Comparison of ENCODE assay signal across 21 cellular contexts in the genomic region with DNA sequence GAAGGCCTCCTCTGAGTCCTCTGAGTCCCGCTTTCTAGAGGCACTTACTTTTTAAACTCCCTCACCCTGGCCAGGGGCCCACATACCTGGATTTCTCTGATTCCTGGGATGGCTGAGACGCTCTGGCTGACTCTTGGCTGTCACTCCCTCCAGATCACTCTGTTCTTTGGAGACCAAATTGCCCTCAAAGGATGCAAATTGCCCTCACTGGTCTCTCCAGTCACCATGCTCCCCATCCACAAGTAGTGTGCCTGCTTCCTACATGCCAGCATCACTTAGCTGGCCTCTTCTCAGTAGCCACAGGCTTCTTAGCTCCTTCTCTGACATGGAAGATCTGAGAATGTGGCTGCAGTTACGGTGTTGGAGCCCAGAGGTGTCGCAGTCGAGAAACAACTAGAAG. TPM values are rescaled to one million over a fixed set of nuclear protein-coding genes. Genes with fewer than 3 reads are reported as not detected.
"Had no signal": no experiment of that assay in that cellular context is flagged by ENCODE, and none has a peak within 500 bp of the region (broad histone marks: within the 10 kb centered on the region; RNA-seq: fewer than 3 reads in every experiment).

No MANE protein-coding gene starts in this region.

- H3K4me2 ChIP-seq: smooth muscle cell had no signal

- H3K4me1 ChIP-seq: heart left ventricle, tibial nerve had no signal

- H3K4me1 Mint-ChIP-seq: natural killer cell; neural crest cell; stimulated activated effector memory CD8-positive, alpha-beta T cell treated with anti-CD3 and anti-CD28 coated beads, Interleukin-12 subunit alpha, Interleukin-12 subunit beta, amount 100 ng/mL, for 72 hours had no signal

- DNase-seq: dorsolateral prefrontal cortex; effector memory CD4-positive, alpha-beta T cell; heart left ventricle; hippocampal formation; kidney glomerular epithelial cell; mammary epithelial cell; mucosa of descending colon; natural killer cell; nucleus accumbens; ovary; right cardiac atrium; stimulated activated CD4-positive, alpha-beta T cell treated with anti-CD3 and anti-CD28 coated beads, Interleukin-4, amount 100 ng/mL, for 1 hour; stimulated activated CD8-positive, alpha-beta memory T cell treated with anti-CD3 and anti-CD28 coated beads, Interleukin-4, amount 100 ng/mL, for 48 hours; stimulated activated naive CD8-positive, alpha-beta T cell treated with anti-CD3 and anti-CD28 coated beads, Interleukin-15, Interleukin-2, amounts not matched to agents 100 U/mL and 50 U/mL, for 24 hours had no signal

- H3K4me3 ChIP-seq: coronary artery, dorsolateral prefrontal cortex, heart left ventricle, mucosa of descending colon, ovary, smooth muscle cell, tibial nerve had no signal

- H3K36me3 ChIP-seq: heart left ventricle, ovary, tibial nerve had no signal

- ATAC-seq: esophagus mucosa; heart left ventricle; mucosa of descending colon; natural killer cell; right cardiac atrium; stimulated activated effector memory CD8-positive, alpha-beta T cell treated with anti-CD3 and anti-CD28 coated beads, Interleukin-12 subunit alpha, Interleukin-12 subunit beta, amount 100 ng/mL, for 72 hours; stimulated activated naive CD8-positive, alpha-beta T cell treated with anti-CD3 and anti-CD28 coated beads, Interleukin-15, Interleukin-2, amounts not matched to agents 100 U/mL and 50 U/mL, for 24 hours had no signal

- H3K9me3 ChIP-seq: heart left ventricle, mucosa of descending colon, ovary, tibial nerve had no signal

- H3K27ac ChIP-seq: coronary artery, dorsolateral prefrontal cortex, heart left ventricle, ovary, tibial nerve had no signal

- H3K9me3 Mint-ChIP-seq: natural killer cell; neural crest cell; stimulated activated effector memory CD8-positive, alpha-beta T cell treated with anti-CD3 and anti-CD28 coated beads, Interleukin-12 subunit alpha, Interleukin-12 subunit beta, amount 100 ng/mL, for 72 hours had no signal

- H3K4me3 Mint-ChIP-seq: natural killer cell; neural crest cell; stimulated activated effector memory CD8-positive, alpha-beta T cell treated with anti-CD3 and anti-CD28 coated beads, Interleukin-12 subunit alpha, Interleukin-12 subunit beta, amount 100 ng/mL, for 72 hours had no signal

- H3K27ac Mint-ChIP-seq: natural killer cell; stimulated activated effector memory CD8-positive, alpha-beta T cell treated with anti-CD3 and anti-CD28 coated beads, Interleukin-12 subunit alpha, Interleukin-12 subunit beta, amount 100 ng/mL, for 72 hours had no signal

- H3K27me3 ChIP-seq: dorsolateral prefrontal cortex, heart left ventricle, ovary, tibial nerve had no signal

- H3K36me3 Mint-ChIP-seq: natural killer cell; stimulated activated effector memory CD8-positive, alpha-beta T cell treated with anti-CD3 and anti-CD28 coated beads, Interleukin-12 subunit alpha, Interleukin-12 subunit beta, amount 100 ng/mL, for 72 hours had no signal

RNA-seq across cellular contexts. Expression of a gene that starts 41.3 kb away (rescaled TPM):
- total RNA-seq: chondrocyte, natural killer cell, neural crest cell had no signal
